8 cellular contexts compared by ENCODE assay signal in genomic region chr12:108514468-108514972, GRCh38. TPM values are rescaled to one million over a fixed set of nuclear protein-coding genes. Genes with fewer than 3 reads are reported as not detected.
DNase-seq lines count a peak whose midpoint lies in the region; ATAC-seq, FAIRE-seq and TF ChIP-seq lines count a peak whose summit lies in the region.

No MANE protein-coding gene starts in this region.

- no peak overlapping the region for H3K56ac ChIP-seq in IMR-90 (ENCODE audit: extremely low read depth, insufficient read depth, low read length)

- no peak overlapping the region for H2BK120ac ChIP-seq in IMR-90 (ENCODE audit: low read depth, low read length)

- no peak overlapping the region for H3K27ac Mint-ChIP-seq in neural crest cell (ENCODE audit: unreplicated experiment)

- H3K36me3 Mint-ChIP-seq in neural crest cell (ENCODE audit: low read depth), result peaks cover 5% of the 10 kb centered on the region

- ATAC-seq in GM18511 (IDR thresholded peaks at IDR 0.05; ENCODE audit: unreplicated experiment), result peak; percentile 8
- peak; percentile 0; the same call in 1 of the 2 replicates for ATAC-seq in IMR-90 (ENCODE audit: low read depth)

- no TSS peak for BruUV-seq in IMR-90 (replicated peaks; lab: Mats Ljungman, UMichigan)

- no peak overlapping the region for H3K18ac ChIP-seq in IMR-90 (ENCODE audit: low read depth, low read length)

- H3K9me1 ChIP-seq in IMR-90 (ENCODE audit: insufficient read depth, low read length), result peaks cover 18% of the 10 kb centered on the region; the same call in 1 of the 2 replicates

- no peak overlapping the region for H4K8ac ChIP-seq in IMR-90 (ENCODE audit: low read depth in 2 of 2, low read length in 2 of 2)

- no peak overlapping the region for H2BK20ac ChIP-seq in IMR-90 (ENCODE audit: low read depth, low read length)

- TF ChIP-seq RAD21 in IMR-90 (IDR thresholded peaks at IDR 0.05; ENCODE audit: low read length), result no peak

- H4K91ac ChIP-seq in IMR-90 (ENCODE audit: insufficient read depth, low read depth, low read length), result no peak overlapping the region

- H3K27me3 Mint-ChIP-seq in neural crest cell (ENCODE audit: low read depth), result peaks cover 19% of the 10 kb centered on the region

- H2BK15ac ChIP-seq in IMR-90 (ENCODE audit: low read depth, low read length), result no peak overlapping the region

- H3K27me3 ChIP-seq in IMR-90 (ENCODE audit: control insufficient read depth, insufficient read depth, low read length) (no peaks in the 10 kb centered on the region; the same call in 1 of the 2 replicates), ectodermal cell (ENCODE audit: control insufficient read depth, insufficient read depth, low read length, poor library complexity, severe bottlenecking) (no peaks in the 10 kb centered on the region)

- DNase-seq in IMR-90, result no peak
- no peak for DNase-seq in neural crest cell (ENCODE audit: low read depth, low spot score)
- DNase-seq in HTR-8/SVneo (ENCODE audit: insufficient read length, low spot score), result no peak
- no peak for DNase-seq in activated gamma-delta T cell treated with Interleukin-2 at 50 U/mL for 16 hours
- no peak for DNase-seq in EL
- no peak for DNase-seq in globus pallidus (ENCODE audit: low spot score)

- H3K9me3 Mint-ChIP-seq in neural crest cell, result no peaks in the 10 kb centered on the region

- no peak for TF ChIP-seq POLR2A in IMR-90 (IDR thresholded peaks at IDR 0.05; ENCODE audit: low read depth, low read length)

- CTCF ChIA-PET in IMR-90 (lab: Yijun Ruan, JAX), result no interaction called here

- dilution Hi-C loops in IMR-90 (cut with HindIII; ENCODE audit: low sequenced_read_pairs, unreplicated experiment), result no loop called here

- intact Hi-C loops in IMR-90 (cut with micrococcal nuclease), result loop anchor here (5.0 kb wide), 2 partner anchors 522 to 627 kb away; no protein-coding TSS in a partner anchor

- TF ChIP-seq CTCF in IMR-90 (conservative IDR thresholded peaks at IDR 0.05; ENCODE audit: low read depth, low read length) (no peak), neural crest cell (conservative IDR thresholded peaks at IDR 0.05) (no peak)

- H3K4me2 ChIP-seq in IMR-90 (ENCODE audit: low read depth, low read length), result peak overlapping the region; percentile 92

- H4K20me1 ChIP-seq in IMR-90 (ENCODE audit: insufficient read depth, low read length), result no peaks in the 10 kb centered on the region; the same call in 1 of the 2 replicates

- H3K9me3 ChIP-seq in IMR-90 (ENCODE audit: control insufficient read depth, insufficient read depth, low read length) (no peaks in the 10 kb centered on the region), ectodermal cell (ENCODE audit: control insufficient read depth, low read length) (no peaks in the 10 kb centered on the region)

- peak overlapping the region; percentile 96 for H3K4me3 Mint-ChIP-seq in neural crest cell

- no peak overlapping the region for H2AK9ac ChIP-seq in IMR-90 (replicated peaks; ENCODE audit: low read depth, low read length, poor library complexity)

- H3K27ac ChIP-seq in IMR-90 (ENCODE audit: insufficient read depth, low read length) (no peak overlapping the region), ectodermal cell (ENCODE audit: insufficient read depth, low read depth, low read length, poor library complexity, severe bottlenecking) (no peak overlapping the region)

- POLR2A ChIA-PET in IMR-90 (lab: Charles Lee; ENCODE audit: unreplicated experiment), result no interaction called here

- no peak overlapping the region for H3K14ac ChIP-seq in IMR-90 (replicated peaks; ENCODE audit: low read depth, low read length)

- H3K4ac ChIP-seq in IMR-90 (ENCODE audit: low read depth, low read length), result no peak overlapping the region

- H3K36me3 ChIP-seq in IMR-90 (ENCODE audit: control insufficient read depth, insufficient read depth, low read length), result peaks cover 19% of the 10 kb centered on the region
- H3K36me3 ChIP-seq in ectodermal cell (ENCODE audit: control insufficient read depth, insufficient read depth, low read length), result peaks cover 19% of the 10 kb centered on the region

- H3K4me3 ChIP-seq in IMR-90 (ENCODE audit: insufficient read depth, low read depth, low read length), result peak overlapping the region; percentile 41
- peak overlapping the region; percentile 67 for H3K4me3 ChIP-seq in ectodermal cell (ENCODE audit: insufficient read depth, low read depth, low read length)

- no peak overlapping the region for H3K23ac ChIP-seq in IMR-90 (ENCODE audit: low read depth, low read length)

- FAIRE-seq in HTR-8/SVneo (lab: Jason Lieb, UNC), result no peak

- H3K79me1 ChIP-seq in IMR-90 (ENCODE audit: low read depth in 1 of 2, low read length in 2 of 2), result peaks cover 15 to 37% of the 10 kb centered on the region in 2 experiments

- H2AFZ ChIP-seq in IMR-90 (replicated peaks; ENCODE audit: low read length, poor library complexity), result peak overlapping the region; percentile 96

- H3K4me1 ChIP-seq in IMR-90 (ENCODE audit: control insufficient read depth, insufficient read depth, low read length) (peaks cover 3% of the 10 kb centered on the region), ectodermal cell (ENCODE audit: control insufficient read depth, insufficient read depth, low read length) (peaks cover 7% of the 10 kb centered on the region)

- WGBS in IMR-90 (ENCODE audit: extremely low coverage in 2 of 2, insufficient read length in 1 of 2), 2 experiments, result 21% methylated on average over 14 of the region's 19 CpGs; no CpG with 5 or more reads in 1 of the 2 experiments
- whole genome bisulfite sequencing in ectodermal cell, 2 experiments, result 42 to 44% methylated on average over 19 of the region's 19 CpGs

- H3K4me1 Mint-ChIP-seq in neural crest cell, result peaks cover 26% of the 10 kb centered on the region

- H2BK5ac ChIP-seq in IMR-90 (ENCODE audit: low read depth, low read length, poor library complexity, severe bottlenecking), result no peak overlapping the region

- no peak overlapping the region for H3K9ac ChIP-seq in IMR-90 (ENCODE audit: low read depth, low read length)

- no peak overlapping the region for H2AK5ac ChIP-seq in IMR-90 (ENCODE audit: low read depth, low read length)

- in situ Hi-C loops in IMR-90 (cut with MboI; ENCODE audit: low sequenced_read_pairs), result loop anchor here (25.0 kb wide), 1 partner anchor 827 kb away; the partner anchor contains the start of gene PWP1

- no peak overlapping the region for H4K5ac ChIP-seq in IMR-90 (ENCODE audit: low read depth, low read length)

TF ChIP-seq in IMR-90, 13 proteins besides CTCF, POLR2A, EP300 and RAD21:
- no peak for TF ChIP-seq NFE2L2 (IDR thresholded peaks at IDR 0.05; ENCODE audit: low read depth, low read length)
- TF ChIP-seq ELK1 (IDR thresholded peaks at IDR 0.05; ENCODE audit: borderline replicate concordance, low read depth, low read length), result no peak

RNA-seq across cellular contexts. Expression of gene FICD, which starts 0.6 kb away (rescaled TPM):
- total RNA-seq in IMR-90 (2012; rRNA removed) (10.8 and 11.3 TPM in 2 replicates), neural crest cell (2.9 and 3.4 TPM in 2 replicates)
- polyA plus RNA-seq in IMR-90 (2012; rRNA removed), result 4.0 and 4.2 TPM in 2 replicates
- polyA plus RNA-seq in IMR-90 (2012; cell fraction: cytosol; rRNA removed), result 3.3 and 5.3 TPM in 2 replicates
- polyA plus RNA-seq in IMR-90 (2012; cell fraction: nucleus; rRNA removed; ENCODE audit: low replicate concordance), result 1.4 and 2.6 TPM in 2 replicates
- polyA plus RNA-seq in ectodermal cell (2013, experiment 1 of 4), result 7.4 TPM
- polyA plus RNA-seq in ectodermal cell (2013, experiment 2 of 4), result 10.9 TPM
- 7.4 TPM for polyA plus RNA-seq in ectodermal cell (2013, experiment 3 of 4)
- 9.4 TPM for polyA plus RNA-seq in ectodermal cell (2013, experiment 4 of 4)

RNA-seq across cellular contexts. Expression of gene SART3, which starts 46.5 kb away (rescaled TPM):
- 37.8 and 61.7 TPM in 2 replicates for total RNA-seq in IMR-90 (2012; rRNA removed)
- polyA plus RNA-seq in IMR-90 (2012; rRNA removed), result 19.8 and 22.6 TPM in 2 replicates
- 11.8 and 12.7 TPM in 2 replicates for polyA plus RNA-seq in IMR-90 (2012; cell fraction: cytosol; rRNA removed)
- 18.0 and 42.4 TPM in 2 replicates for polyA plus RNA-seq in IMR-90 (2012; cell fraction: nucleus; rRNA removed; ENCODE audit: low replicate concordance)
- polyA plus RNA-seq in ectodermal cell (2013, experiment 1 of 4), result 89.6 TPM
- 89.6 TPM for polyA plus RNA-seq in ectodermal cell (2013, experiment 2 of 4)
- 61.9 TPM for polyA plus RNA-seq in ectodermal cell (2013, experiment 3 of 4)
- 68.3 TPM for polyA plus RNA-seq in ectodermal cell (2013, experiment 4 of 4)
- total RNA-seq in neural crest cell, result 87.5 and 89.5 TPM in 2 replicates

RNA-seq across cellular contexts. Expression of gene ISCU, which starts 47.9 kb away (rescaled TPM):
- total RNA-seq in IMR-90 (2012; rRNA removed) (52.7 and 58.3 TPM in 2 replicates), neural crest cell (54.4 and 55.5 TPM in 2 replicates)
- 77.9 and 87.2 TPM in 2 replicates for polyA plus RNA-seq in IMR-90 (2012; rRNA removed)
- polyA plus RNA-seq in IMR-90 (2012; cell fraction: cytosol; rRNA removed), result 38.1 and 73.2 TPM in 2 replicates
- polyA plus RNA-seq in IMR-90 (2012; cell fraction: nucleus; rRNA removed; ENCODE audit: low replicate concordance), result 37.4 and 201 TPM in 2 replicates
- polyA plus RNA-seq in ectodermal cell (2013, experiment 1 of 4), result 81.2 TPM
- 77.7 TPM for polyA plus RNA-seq in ectodermal cell (2013, experiment 2 of 4)
- polyA plus RNA-seq in ectodermal cell (2013, experiment 3 of 4), result 91.3 TPM
- 95.9 TPM for polyA plus RNA-seq in ectodermal cell (2013, experiment 4 of 4)
